Comparison of ENCODE assay signal across 20 cellular contexts in genomic region chr14:101228949-101229541, GRCh38.
DNase-seq lines count a peak whose midpoint lies in the region; ATAC-seq, FAIRE-seq and TF ChIP-seq lines count a peak whose summit lies in the region.
"Had no signal": no experiment of that assay in that cellular context is flagged by ENCODE, and none has a peak within 500 bp of the region (broad histone marks: within the 10 kb centered on the region; RNA-seq: fewer than 3 reads in every experiment).

No MANE protein-coding gene starts in this region.

- peak overlapping the region; percentile 52 to 66 (median 61) for H3K4me3 Mint-ChIP-seq in nephron
- H3K4me3 Mint-ChIP-seq: activated naive CD4-positive, alpha-beta T cell treated with anti-CD3 and anti-CD28 coated beads for 36 hours; activated T-cell treated with anti-CD3 and anti-CD28 coated beads, Interleukin-2, amount 50 U/mL, for 24 hours; CD14-positive monocyte; naive thymus-derived CD4-positive, alpha-beta T cell; T-cell had no signal

- no peak overlapping the region for H3K14ac ChIP-seq in H1 (ENCODE audit: insufficient read length)

- no peaks in the 10 kb centered on the region for H4K20me1 ChIP-seq in H1 (replicated peaks in 1 of 2; ENCODE audit: control insufficient read depth in 1 of 2, insufficient read depth in 2 of 2, low read length in 2 of 2)

- peak; percentile 33 for TF ChIP-seq POLR2A in A549 (IDR thresholded peaks at IDR 0.05; ENCODE audit: low read length)
- TF ChIP-seq POLR2A in H1 (IDR thresholded peaks at IDR 0.05; ENCODE audit: control extremely low read depth in 1 of 2, low read depth in 2 of 2, low read length in 2 of 2): no peak

- no peaks in the 10 kb centered on the region for H3K79me1 ChIP-seq in H1 (ENCODE audit: low read depth, low read length)

- peak overlapping the region; percentile 83 to 98 (median 93) for H3K27ac Mint-ChIP-seq in nephron
- H3K27ac Mint-ChIP-seq: activated naive CD4-positive, alpha-beta T cell treated with anti-CD3 and anti-CD28 coated beads for 36 hours; activated T-cell treated with anti-CD3 and anti-CD28 coated beads, Interleukin-2, amount 50 U/mL, for 24 hours; CD14-positive monocyte; naive thymus-derived CD4-positive, alpha-beta T cell; T-cell had no signal

- 0 out of 2 replicates have a peak overlapping the region, but pooled peaks have one; percentile 17 for H4K8ac ChIP-seq in H1 (ENCODE audit: extremely low read depth, insufficient read depth, low read length)

- CTCF ChIA-PET in A549 (lab: Yijun Ruan, JAX): interaction anchor here (0.6 to 2.5 kb wide), 12 partner anchors 10 to 812 kb away, joined by 3 to 8 read pairs (median 3); no protein-coding TSS in a partner anchor
- CTCF ChIA-PET in H1 (lab: Charles Lee; ENCODE audit: partially characterized antibody): interaction anchor here (0.8 to 1.5 kb wide), 7 partner anchors 10 to 377 kb away, joined by 3 to 9 read pairs (median 3); no protein-coding TSS in a partner anchor

- peak overlapping the region; percentile 39; the same call in 1 of the 2 replicates for H2BK12ac ChIP-seq in H1 (ENCODE audit: low read depth, low read length)

- no peaks in the 10 kb centered on the region for H3K36me3 ChIP-seq in KOPT-K1 (ENCODE audit: insufficient read depth, low read length)
- H3K36me3 ChIP-seq in H1 (ENCODE audit: control insufficient read depth in 2 of 4, insufficient read depth in 4 of 4, low read length in 3 of 4): no peaks in the 10 kb centered on the region
- no peaks in the 10 kb centered on the region for H3K36me3 ChIP-seq in lower lobe of right lung
- H3K36me3 ChIP-seq: suprapubic skin had no signal

- intact Hi-C loops in lower lobe of right lung (cut with DNase I): no loop called here

- TF ChIP-seq RAD21 in A549 (conservative IDR thresholded peaks at IDR 0.05 in 1 of 2, IDR thresholded peaks at IDR 0.05 in 1 of 2) (peak; percentile 34 to 38; a peak in 3 of 5 replicates), H1 (IDR thresholded peaks at IDR 0.05 in 1 of 2, conservative IDR thresholded peaks at IDR 0.05 in 1 of 2; ENCODE audit: low read depth in 2 of 2, low read length in 2 of 2) (peak; percentile 17 to 33; a peak in 2 of 4 replicates)

- no peaks in the 10 kb centered on the region for H3K27me3 Mint-ChIP-seq in nephron (ENCODE audit: low read depth)

- no peaks in the 10 kb centered on the region; a peak in 2 of 7 replicates for H3K27me3 ChIP-seq in H1 (replicated peaks in 1 of 4; ENCODE audit: control insufficient read depth in 3 of 4, extremely low read depth in 1 of 4, insufficient read depth in 3 of 4, low read length in 3 of 4)
- H3K27me3 ChIP-seq in lower lobe of right lung (ENCODE audit: low read depth): no peaks in the 10 kb centered on the region

- no peak overlapping the region for H2BK20ac ChIP-seq in H1 (ENCODE audit: low read length)

- peak overlapping the region; percentile 24; the same call in 1 of the 2 replicates for H3K18ac ChIP-seq in H1 (ENCODE audit: extremely low read depth, low read length)

- H3K79me2 ChIP-seq in H1 (ENCODE audit: control insufficient read depth in 1 of 2, insufficient read depth in 2 of 2, low read length in 2 of 2): no peaks in the 10 kb centered on the region

- TF ChIP-seq CTCF in A549 (IDR thresholded peaks at IDR 0.05): no peak
- peak in 1 of 3 experiments; percentile 12; a peak in 1 of 4 replicates for TF ChIP-seq CTCF in H1 (IDR thresholded peaks at IDR 0.05; ENCODE audit: control extremely low read depth in 1 of 3, insufficient read depth in 1 of 3, low read depth in 1 of 3, low read length in 3 of 3)
- TF ChIP-seq CTCF in nephron (IDR thresholded peaks at IDR 0.05; ENCODE audit: unreplicated experiment in 3 of 3): no peak
- no peak for TF ChIP-seq CTCF in lower lobe of right lung (IDR thresholded peaks at IDR 0.05)

- peak overlapping the region; percentile 100 for H3K4me2 ChIP-seq in A549
- H3K4me2 ChIP-seq in H1 (ENCODE audit: insufficient read depth in 1 of 2, low read depth in 2 of 2, low read length in 2 of 2): no peak overlapping the region

- H3K56ac ChIP-seq in H1 (replicated peaks; ENCODE audit: insufficient read length, low read depth, low read length): no peak overlapping the region

- H3K36me3 Mint-ChIP-seq in nephron (ENCODE audit: low read depth): no peaks in the 10 kb centered on the region
- H3K36me3 Mint-ChIP-seq: CD14-positive monocyte; naive thymus-derived CD4-positive, alpha-beta T cell; T-cell had no signal

- TF ChIP-seq EP300 in A549 (IDR thresholded peaks at IDR 0.05): no peak
- TF ChIP-seq EP300 in H1 (IDR thresholded peaks at IDR 0.05; ENCODE audit: borderline replicate concordance in 1 of 2, low read depth in 2 of 2, low read length in 2 of 2): no peak

- DNase-seq in A549 (ENCODE audit: low read depth in 1 of 2, low spot score in 1 of 2) (peak; percentile 58 to 69), H1 (ENCODE audit: low read depth in 1 of 2, low spot score in 2 of 2) (peak in 1 of 2 experiments; percentile 43), lower lobe of right lung (no peak)
- no peak for DNase-seq in activated CD4-positive, CD25-positive, alpha-beta regulatory T cell (lab: John Stamatoyannopoulos, UW)
- DNase-seq: activated CD4-positive, alpha-beta T cell treated with anti-CD3 and anti-CD28 coated beads, Interleukin-2, amount 50 U/mL, for 4 hours; activated naive CD4-positive, alpha-beta T cell treated with anti-CD3 and anti-CD28 coated beads for 36 hours; activated T-cell treated with anti-CD3 and anti-CD28 coated beads, Interleukin-2, amount 50 U/mL, for 24 hours; KG1; naive thymus-derived CD4-positive, alpha-beta T cell; NCI-H2029; NCI-H510A; stimulated activated CD8-positive, alpha-beta memory T cell treated with anti-CD3 and anti-CD28 coated beads, Interleukin-4, amount 100 ng/mL, for 48 hours had no signal

- H2BK120ac ChIP-seq in H1 (replicated peaks; ENCODE audit: low read depth, low read length): no peak overlapping the region

- no peak overlapping the region for H3K4ac ChIP-seq in H1 (replicated peaks; ENCODE audit: insufficient read length, low read depth, low read length)

- no peaks in the 10 kb centered on the region for H3K23me2 ChIP-seq in H1 (ENCODE audit: low read depth, low read length)

- 8% methylated on average over 13 of the region's 17 CpGs for WGBS in A549 (ENCODE audit: missing lambda C conversion rate)
- 86% methylated on average over 17 of the region's 17 CpGs; no CpG with 5 or more reads in 1 of the 2 experiments for WGBS in H1 (ENCODE audit: extremely low coverage in 1 of 2, insufficient coverage in 1 of 2, insufficient read length in 1 of 2, insufficient replicate concordance in 2 of 2, low coverage in 1 of 2, low lambda C conversion rate in 2 of 2, missing lambda C conversion rate in 1 of 2), 2 experiments

- FAIRE-seq in A549 (lab: Jason Lieb, UNC) (no peak), H1 (lab: Jason Lieb, UNC) (no peak)
- FAIRE-seq: GM12891 had no signal

- no peak overlapping the region for H4K91ac ChIP-seq in H1 (replicated peaks; ENCODE audit: insufficient read length, low read length)

- no peak overlapping the region for H3K9ac ChIP-seq in H1 (replicated peaks in 1 of 4; ENCODE audit: extremely low read depth in 1 of 4, low read depth in 3 of 4, low read length in 3 of 4)

- no peak overlapping the region for H2BK5ac ChIP-seq in H1 (ENCODE audit: low read depth, low read length)

- ATAC-seq in A549: peak; percentile 82 to 90
- no peak for ATAC-seq in lower lobe of right lung
- ATAC-seq in HG02623 (IDR thresholded peaks at IDR 0.05; ENCODE audit: unreplicated experiment): no peak
- no peak for ATAC-seq in GM21576 (IDR thresholded peaks at IDR 0.05; ENCODE audit: unreplicated experiment)
- ATAC-seq: naive thymus-derived CD4-positive, alpha-beta T cell; T-cell had no signal

- H2BK15ac ChIP-seq in H1 (ENCODE audit: low read length): 0 out of 2 replicates have a peak overlapping the region, but pooled peaks have one; percentile 2

- H3K4me1 ChIP-seq in A549 (peaks cover 13% of the 10 kb centered on the region), H1 (replicated peaks in 1 of 4; ENCODE audit: control insufficient read depth in 3 of 4, insufficient read depth in 4 of 4, low read length in 3 of 4) (peaks cover 0 to 17% (median 6%) of the 10 kb centered on the region in 4 experiments; a peak in 6 of 7 replicates), lower lobe of right lung (no peaks in the 10 kb centered on the region)
- H3K4me1 ChIP-seq: suprapubic skin had no signal

- H3K9me3 Mint-ChIP-seq in nephron: no peaks in the 10 kb centered on the region
- H3K9me3 Mint-ChIP-seq: activated naive CD4-positive, alpha-beta T cell treated with anti-CD3 and anti-CD28 coated beads for 36 hours; activated T-cell treated with anti-CD3 and anti-CD28 coated beads, Interleukin-2, amount 50 U/mL, for 24 hours; naive thymus-derived CD4-positive, alpha-beta T cell; T-cell had no signal

- POLR2A ChIA-PET in A549 (lab: Yijun Ruan, JAX): interaction anchor here (1.0 to 1.5 kb wide), 4 partner anchors 9 to 251 kb away, joined by 3 to 8 read pairs (median 4); no protein-coding TSS in a partner anchor
- POLR2A ChIA-PET in H1 (lab: Charles Lee; ENCODE audit: partially characterized antibody): no interaction called here

- H2AFZ ChIP-seq in H1 (ENCODE audit: low read length): no peak overlapping the region

- 0 out of 2 replicates have a peak overlapping the region, but pooled peaks have one; percentile 53 for H2AK5ac ChIP-seq in H1 (ENCODE audit: low read depth, low read length)

- no peak overlapping the region for H4K5ac ChIP-seq in H1 (ENCODE audit: insufficient read length, low read depth, low read length)

- peaks cover 64% of the 10 kb centered on the region for H3K4me1 Mint-ChIP-seq in nephron
- H3K4me1 Mint-ChIP-seq: CD14-positive monocyte, T-cell had no signal

- H3K4me3 ChIP-seq in A549 (peak overlapping the region; percentile 99), H1 (ENCODE audit: extremely low read depth in 1 of 4, insufficient read depth in 2 of 4, low read depth in 3 of 4, low read length in 4 of 4) (no peak overlapping the region), lower lobe of right lung (no peak overlapping the region)
- H3K4me3 ChIP-seq: suprapubic skin had no signal

- H3K27ac ChIP-seq in A549: peak overlapping the region; percentile 93 to 97
- peak overlapping the region; percentile 96 for H3K27ac ChIP-seq in KOPT-K1 (ENCODE audit: low read depth, low read length, poor library complexity, severe bottlenecking)
- H3K27ac ChIP-seq in H1 (ENCODE audit: low read depth, low read length): no peak overlapping the region
- H3K27ac ChIP-seq in lower lobe of right lung: no peak overlapping the region
- H3K27ac ChIP-seq: suprapubic skin had no signal

- H3K23ac ChIP-seq in H1 (ENCODE audit: insufficient read length): no peak overlapping the region

- H3K9me3 ChIP-seq in A549 (no peaks in the 10 kb centered on the region), KOPT-K1 (ENCODE audit: insufficient read depth, low read length, poor library complexity, severe bottlenecking) (no peaks in the 10 kb centered on the region), H1 (ENCODE audit: insufficient read depth in 2 of 2, low read depth in 1 of 2, low read length in 1 of 2) (no peaks in the 10 kb centered on the region), lower lobe of right lung (no peaks in the 10 kb centered on the region)
- H3K9me3 ChIP-seq: suprapubic skin had no signal

TF ChIP-seq in H1, 55 proteins besides CTCF, POLR2A, EP300 and RAD21 (continues in another document):
- TF ChIP-seq BCL11A (IDR thresholded peaks at IDR 0.05; ENCODE audit: low read depth in 2 of 2, low read length in 2 of 2) (no peak), KDM1A (IDR thresholded peaks at IDR 0.05; ENCODE audit: borderline replicate concordance, low read length) (no peak), TAF1 (IDR thresholded peaks at IDR 0.05; ENCODE audit: low read depth, low read length) (no peak)

Comparison
In these comparisons a context has a peak if more than half of its experiments do, and no peak if none do; other contexts are left out.
1. ATAC-seq: peak in A549 (2 of 2); none in lower lobe of right lung (0 of 2), HG02623 (single experiment) and GM21576 (single experiment).
2. DNase-seq: peak in A549 (2 of 2); none in lower lobe of right lung (single experiment) and activated CD4-positive, CD25-positive, alpha-beta regulatory T cell (0 of 4).
3. H3K27ac ChIP-seq: peak in A549 (2 of 2) and KOPT-K1 (single experiment); none in H1 (single experiment) and lower lobe of right lung (single experiment).
4. Of the 18 proteins assayed by ChIP-seq in both H1 and A549: peak only in H1: none; only in A549: MAX and POLR2A; in both: RAD21; in neither: 13; mixed calls (peak in some experiments, not most) for 2.